10 cellular contexts compared by ENCODE assay signal in genomic region chr10:35564276-35564982, GRCh38. TPM values are rescaled to one million over a fixed set of nuclear protein-coding genes. Genes with fewer than 3 reads are reported as not detected.
DNase-seq lines count a peak whose midpoint lies in the region; ATAC-seq and TF ChIP-seq lines count a peak whose summit lies in the region.
"Had no signal": no experiment of that assay in that cellular context is flagged by ENCODE, and none has a peak within 500 bp of the region (broad histone marks: within the 10 kb centered on the region; RNA-seq: fewer than 3 reads in every experiment).

No MANE protein-coding gene starts in this region.

- H3K9me3 Mint-ChIP-seq in immature natural killer cell = no peaks in the 10 kb centered on the region
- H3K9me3 Mint-ChIP-seq in CD8-positive, alpha-beta memory T cell = no peaks in the 10 kb centered on the region
- H3K9me3 Mint-ChIP-seq: CD4-positive, CD25-positive, alpha-beta regulatory T cell had no signal

- H3K4me1 Mint-ChIP-seq in immature natural killer cell = peaks cover 13 to 23% of the 10 kb centered on the region in 2 donors
- peaks cover 2 to 9% (median 4%) of the 10 kb centered on the region in 3 donors for H3K4me1 Mint-ChIP-seq in CD8-positive, alpha-beta memory T cell

- no peaks in the 10 kb centered on the region for H3K9me3 ChIP-seq in CD8-positive, alpha-beta memory T cell (ENCODE audit: low read length)

- H3K27ac ChIP-seq in CD8-positive, alpha-beta memory T cell (ENCODE audit: low read depth, low read length) = no peak overlapping the region

- H3K27me3 Mint-ChIP-seq in immature natural killer cell (ENCODE audit: low read depth in 3 of 3) = peaks cover 0 to 4% (median 3%) of the 10 kb centered on the region in 3 donors
- no peaks in the 10 kb centered on the region for H3K27me3 Mint-ChIP-seq in CD8-positive, alpha-beta memory T cell
- H3K27me3 Mint-ChIP-seq: CD4-positive, CD25-positive, alpha-beta regulatory T cell had no signal

- peaks cover 6% of the 10 kb centered on the region for H3K36me3 ChIP-seq in CD8-positive, alpha-beta memory T cell (ENCODE audit: insufficient read depth, low read length)

- peak; percentile 66 for ATAC-seq in GM21423 (IDR thresholded peaks at IDR 0.05; ENCODE audit: unreplicated experiment)

- peak; percentile 39 for DNase-seq in AG08395 (ENCODE audit: low spot score)
- peak; percentile 64 for DNase-seq in NB4 (ENCODE audit: low read depth)
- no peak for DNase-seq in immature natural killer cell
- no peak for DNase-seq in ureter (ENCODE audit: low spot score)
- DNase-seq in NCI-H1105 treated with DMSO at 0.1 percent for 48 hours (lab: John Stamatoyannopoulos, UW) = no peak
- no peak for DNase-seq in CD8-positive, alpha-beta memory T cell
- no peak for DNase-seq in NCI-H2227 (lab: John Stamatoyannopoulos, UW; ENCODE audit: unreplicated experiment)

- TF ChIP-seq CTCF in NB4 (IDR thresholded peaks at IDR 0.05; ENCODE audit: low read depth, low read length) = no peak

- no peak overlapping the region for H3K4me3 Mint-ChIP-seq in immature natural killer cell
- no peak overlapping the region for H3K4me3 Mint-ChIP-seq in CD8-positive, alpha-beta memory T cell
- H3K4me3 Mint-ChIP-seq: CD4-positive, CD25-positive, alpha-beta regulatory T cell had no signal

- H3K4me3 ChIP-seq in NB4 (ENCODE audit: low read depth, low read length) = no peak overlapping the region
- H3K4me3 ChIP-seq in CD8-positive, alpha-beta memory T cell (ENCODE audit: low read length) = no peak overlapping the region

- no peaks in the 10 kb centered on the region for H3K4me1 ChIP-seq in CD8-positive, alpha-beta memory T cell (ENCODE audit: insufficient read depth, low read length)

- CTCF ChIA-PET in CD8-positive, alpha-beta memory T cell (lab: Charles Lee) = interaction anchor here (0.7 to 2.0 kb wide), 2 partner anchors 15 to 1383 kb away, joined by 4 to 9 read pairs; no protein-coding TSS in a partner anchor

- H3K27ac Mint-ChIP-seq in immature natural killer cell = peak overlapping the region in 5 of 6 donors; percentile 13 to 57 (median 34)
- peak overlapping the region in 2 of 8 donors; percentile 17 to 21 for H3K27ac Mint-ChIP-seq in CD8-positive, alpha-beta memory T cell

- no peak for TF ChIP-seq POLR2A in NB4 (IDR thresholded peaks at IDR 0.05; ENCODE audit: extremely low read depth, insufficient read length)

- no peaks in the 10 kb centered on the region for H3K27me3 ChIP-seq in CD8-positive, alpha-beta memory T cell (ENCODE audit: insufficient read depth, low read length, poor library complexity, severe bottlenecking)

- POLR2A ChIA-PET in CD8-positive, alpha-beta memory T cell (lab: Charles Lee) = no interaction called here

- peaks cover 3 to 14% (median 9%) of the 10 kb centered on the region in 3 donors for H3K36me3 Mint-ChIP-seq in immature natural killer cell
- peaks cover 5 to 70% (median 18%) of the 10 kb centered on the region in 3 donors for H3K36me3 Mint-ChIP-seq in CD8-positive, alpha-beta memory T cell

RNA-seq across cellular contexts. Expression of gene GJD4, which starts 40.7 kb away (rescaled TPM):
- polyA plus RNA-seq in immature natural killer cell = not detected
- total RNA-seq in ureter = not detected
- total RNA-seq in CD8-positive, alpha-beta memory T cell = not detected
- not detected for polyA plus RNA-seq in CD8-positive, alpha-beta memory T cell
- total RNA-seq: CD4-positive, CD25-positive, alpha-beta regulatory T cell; temporal lobe had no signal
- polyA plus RNA-seq: CD4-positive, CD25-positive, alpha-beta regulatory T cell had no signal

Comparison
In these comparisons a context has a peak if more than half of its experiments do, and no peak if none do; other contexts are left out.
1. DNase-seq: peak in AG08395 (single experiment) and NB4 (single experiment); none in immature natural killer cell (0 of 3), ureter (single experiment), NCI-H1105 treated with DMSO at 0.1 percent for 48 hours (single experiment), CD8-positive, alpha-beta memory T cell (0 of 5) and NCI-H2227 (single experiment).